Comparison of ENCODE assay signal across 9 cellular contexts in genomic region chr6:41939091-41939847, GRCh38. TPM values are rescaled to one million over a fixed set of nuclear protein-coding genes. Genes with fewer than 3 reads are reported as not detected.
DNase-seq lines count a peak whose midpoint lies in the region; ATAC-seq, FAIRE-seq and TF ChIP-seq lines count a peak whose summit lies in the region.
"Had no signal": no experiment of that assay in that cellular context is flagged by ENCODE, and none has a peak within 500 bp of the region (broad histone marks: within the 10 kb centered on the region; RNA-seq: fewer than 3 reads in every experiment).

No MANE protein-coding gene starts in this region.

- H4K20me1 ChIP-seq in DND-41 (ENCODE audit: insufficient read depth, low read length) (peaks cover 26% of the 10 kb centered on the region), astrocyte (ENCODE audit: insufficient read depth, low read length) (peaks cover 60% of the 10 kb centered on the region)

- H2AFZ ChIP-seq in DND-41 (ENCODE audit: low read depth, low read length) (no peak overlapping the region), astrocyte (ENCODE audit: low read depth, low read length) (no peak overlapping the region)
- H2AFZ ChIP-seq: parathyroid adenoma had no signal

- DNase-seq in DND-41, result peak; percentile 85
- DNase-seq in NOMO-1 treated with dmso at 0.1 percent for 144 hours (lab: John Stamatoyannopoulos, UW; ENCODE audit: unreplicated experiment), result peak; percentile 89
- DNase-seq in astrocyte (ENCODE audit: low read depth), result peak; percentile 20
- peak; percentile 47 for DNase-seq in iris pigment epithelial cell (ENCODE audit: low read depth)
- DNase-seq in NCI-H1930 (lab: John Stamatoyannopoulos, UW), result no peak
- DNase-seq in activated CD4-positive, CD25-positive, alpha-beta regulatory T cell treated with anti-CD3 and anti-CD28 coated beads, Interleukin-2, amount 50 U/mL, for 72 hours, result no peak

- H3K4me2 ChIP-seq in DND-41 (ENCODE audit: insufficient read depth, low read length) (peak overlapping the region; percentile 82), astrocyte (ENCODE audit: low read length) (peak overlapping the region; percentile 92)

- H3K4me1 Mint-ChIP-seq in astrocyte (ENCODE audit: low read depth, unreplicated experiment), result peaks cover 30% of the 10 kb centered on the region
- H3K4me1 Mint-ChIP-seq in stimulated activated memory B cell treated with anti-CD40 and anti-IgM and Interleukin-4, amounts not matched to agents 10 μg/mL and 1 μg/mL and 100 μg/mL, for 72 hours, result peaks cover 70% of the 10 kb centered on the region

- peaks cover 74% of the 10 kb centered on the region for H3K4me1 ChIP-seq in DND-41 (ENCODE audit: insufficient read depth, low read length)
- peaks cover 23% of the 10 kb centered on the region for H3K4me1 ChIP-seq in astrocyte (ENCODE audit: insufficient read depth, low read length)

- peak; percentile 11 for TF ChIP-seq CTCF in DND-41 (IDR thresholded peaks at IDR 0.05; ENCODE audit: borderline replicate concordance, extremely low read depth, low read length, poor library complexity, severe bottlenecking)
- TF ChIP-seq CTCF in astrocyte (IDR thresholded peaks at IDR 0.05; ENCODE audit: insufficient read depth, low read depth, low read length), result no peak

- peaks cover 70% of the 10 kb centered on the region for H3K36me3 ChIP-seq in DND-41 (ENCODE audit: insufficient read depth, low read length)
- H3K36me3 ChIP-seq in astrocyte (ENCODE audit: insufficient read depth, low read length), result peaks cover 14% of the 10 kb centered on the region

- H3K9ac ChIP-seq in DND-41 (ENCODE audit: low read depth, low read length), result peak overlapping the region; percentile 99
- peak overlapping the region; percentile 90 for H3K9ac ChIP-seq in astrocyte (ENCODE audit: low read length)
- H3K9ac ChIP-seq: parathyroid adenoma had no signal

- H3K9me3 ChIP-seq in DND-41 (ENCODE audit: insufficient read depth, low read length, severe bottlenecking) (no peaks in the 10 kb centered on the region), astrocyte (ENCODE audit: insufficient read depth, low read depth, low read length) (no peaks in the 10 kb centered on the region)

- peak overlapping the region; percentile 66 for H3K27ac Mint-ChIP-seq in astrocyte (ENCODE audit: unreplicated experiment)
- peak overlapping the region; percentile 68 for H3K27ac Mint-ChIP-seq in stimulated activated memory B cell treated with anti-CD40 and anti-IgM and Interleukin-4, amounts not matched to agents 10 μg/mL and 1 μg/mL and 100 μg/mL, for 72 hours

- peaks cover 11% of the 10 kb centered on the region for H3K36me3 Mint-ChIP-seq in astrocyte (ENCODE audit: low read depth, unreplicated experiment)
- H3K36me3 Mint-ChIP-seq in stimulated activated memory B cell treated with anti-CD40 and anti-IgM and Interleukin-4, amounts not matched to agents 10 μg/mL and 1 μg/mL and 100 μg/mL, for 72 hours, result peaks cover 13% of the 10 kb centered on the region

- H3K27ac ChIP-seq in DND-41 (ENCODE audit: low read length) (peak overlapping the region; percentile 100), astrocyte (ENCODE audit: low read depth, low read length) (no peak overlapping the region)
- H3K27ac ChIP-seq: parathyroid adenoma had no signal

- H3K27me3 ChIP-seq in DND-41 (ENCODE audit: insufficient read depth, low read length, poor library complexity) (no peaks in the 10 kb centered on the region), astrocyte (ENCODE audit: insufficient read depth, low read length) (no peaks in the 10 kb centered on the region)

- peak overlapping the region; percentile 86 to 93 for H3K4me3 ChIP-seq in DND-41 (ENCODE audit: low read depth in 1 of 2, low read length in 2 of 2)
- H3K4me3 ChIP-seq in astrocyte (ENCODE audit: insufficient read depth, low read depth, low read length), result peak overlapping the region; percentile 97

- H3K9me3 Mint-ChIP-seq in astrocyte (ENCODE audit: unreplicated experiment), result no peaks in the 10 kb centered on the region
- no peaks in the 10 kb centered on the region for H3K9me3 Mint-ChIP-seq in stimulated activated memory B cell treated with anti-CD40 and anti-IgM and Interleukin-4, amounts not matched to agents 10 μg/mL and 1 μg/mL and 100 μg/mL, for 72 hours

- peak overlapping the region; percentile 95 for H3K4me3 Mint-ChIP-seq in astrocyte (ENCODE audit: unreplicated experiment)
- H3K4me3 Mint-ChIP-seq in stimulated activated memory B cell treated with anti-CD40 and anti-IgM and Interleukin-4, amounts not matched to agents 10 μg/mL and 1 μg/mL and 100 μg/mL, for 72 hours, result peak overlapping the region; percentile 95

- peak; percentile 3 for ATAC-seq in DND-41 (ENCODE audit: insufficient read depth, low read depth)
- ATAC-seq in stimulated activated memory B cell treated with anti-CD40 and anti-IgM and Interleukin-4, amounts not matched to agents 10 μg/mL and 1 μg/mL and 100 μg/mL, for 72 hours, result no peak
- ATAC-seq in HG03280 (IDR thresholded peaks at IDR 0.05; ENCODE audit: unreplicated experiment), result no peak

- no peak for FAIRE-seq in astrocyte (lab: Jason Lieb, UNC)

- no peaks in the 10 kb centered on the region for H3K27me3 Mint-ChIP-seq in astrocyte (ENCODE audit: low read depth, unreplicated experiment)
- H3K27me3 Mint-ChIP-seq in stimulated activated memory B cell treated with anti-CD40 and anti-IgM and Interleukin-4, amounts not matched to agents 10 μg/mL and 1 μg/mL and 100 μg/mL, for 72 hours, result no peaks in the 10 kb centered on the region

- H3K79me2 ChIP-seq in DND-41 (ENCODE audit: insufficient read depth, low read length), result peaks cover 79% of the 10 kb centered on the region
- H3K79me2 ChIP-seq in astrocyte (ENCODE audit: insufficient read depth, low read length), result peaks cover 46% of the 10 kb centered on the region
- H3K79me2 ChIP-seq: parathyroid adenoma had no signal

RNA-seq across cellular contexts. Expression of gene CCND3, which starts 2.3 kb away (rescaled TPM):
- 64.8 and 69.9 TPM in 2 replicates for total RNA-seq in astrocyte

RNA-seq across cellular contexts. Expression of gene BYSL, which starts 18.0 kb away (rescaled TPM):
- total RNA-seq in astrocyte, result 41.2 and 43.1 TPM in 2 replicates

RNA-seq across cellular contexts. Expression of gene MED20, which starts 18.3 kb away (rescaled TPM):
- total RNA-seq in astrocyte, result 27.1 and 28.9 TPM in 2 replicates

RNA-seq across cellular contexts. Expression of gene USP49, which starts 44.1 kb away (rescaled TPM):
- total RNA-seq in astrocyte, result 3.8 and 5.5 TPM in 2 replicates

Comparison
In these comparisons a context has a peak if more than half of its experiments do, and no peak if none do; other contexts are left out.
1. DNase-seq: peak in DND-41 (single experiment), NOMO-1 treated with dmso at 0.1 percent for 144 hours (single experiment), astrocyte (single experiment) and iris pigment epithelial cell (single experiment); none in NCI-H1930 (0 of 2) and activated CD4-positive, CD25-positive, alpha-beta regulatory T cell treated with anti-CD3 and anti-CD28 coated beads, Interleukin-2, amount 50 U/mL, for 72 hours (single experiment).